ENCODE assay signal across 1 cellular context in genomic region chr19:50798943-50799851, GRCh38.
A peak's percentile ranks its signal among the peaks of the same experiment; 100 is the strongest.
TF ChIP-seq lines count a peak whose summit lies in the region.

No MANE protein-coding gene starts in this region.

TF ChIP-seq in H1, 55 proteins besides CTCF, POLR2A, EP300 and RAD21:
- TF ChIP-seq ZNF274 (IDR thresholded peaks at IDR 0.05; ENCODE audit: borderline replicate concordance, extremely low read depth, low read length) = no peak
- TF ChIP-seq CHD7 (IDR thresholded peaks at IDR 0.05; ENCODE audit: insufficient replicate concordance, low read length) = no peak
- TF ChIP-seq RNF2 (IDR thresholded peaks at IDR 0.05; ENCODE audit: borderline replicate concordance, low read depth, low read length, missing control alignments, poor library complexity, severe bottlenecking) = no peak
- peak; percentile 91 for TF ChIP-seq POLR2AphosphoS5 (IDR thresholded peaks at IDR 0.05; ENCODE audit: low read depth, low read length)
- TF ChIP-seq RFX5 (IDR thresholded peaks at IDR 0.05; ENCODE audit: borderline replicate concordance, low read depth, low read length) = no peak
- TF ChIP-seq ATF3 (IDR thresholded peaks at IDR 0.05; ENCODE audit: insufficient read depth, low read depth, low read length) = no peak
- TF ChIP-seq ASH2L (IDR thresholded peaks at IDR 0.05; ENCODE audit: low read length) = no peak
- TF ChIP-seq CHD1 (IDR thresholded peaks at IDR 0.05; ENCODE audit: low read depth, low read length) = no peak
- no peak for TF ChIP-seq EGR1 (IDR thresholded peaks at IDR 0.05; ENCODE audit: borderline replicate concordance, low read depth, low read length)
